ENCODE assay signal across 9 cellular contexts in genomic region chr11:77151804-77152513, GRCh38. TPM values are rescaled to one million over a fixed set of nuclear protein-coding genes. Genes with fewer than 3 reads are reported as not detected.
DNase-seq lines count a peak whose midpoint lies in the region; ATAC-seq and TF ChIP-seq lines count a peak whose summit lies in the region.
"Had no signal": no experiment of that assay in that cellular context is flagged by ENCODE, and none has a peak within 500 bp of the region (broad histone marks: within the 10 kb centered on the region; RNA-seq: fewer than 3 reads in every experiment).

No MANE protein-coding gene starts in this region.

- no peaks in the 10 kb centered on the region for H3K27me3 Mint-ChIP-seq in effector memory CD8-positive, alpha-beta T cell
- peaks cover 23 to 27% of the 10 kb centered on the region in 2 donors for H3K27me3 Mint-ChIP-seq in stimulated activated naive B cell treated with anti-CD40 and anti-IgM and Interleukin-4, amounts not matched to agents 10 μg/mL and 1 μg/mL and 100 μg/mL, for 72 hours
- H3K27me3 Mint-ChIP-seq in CD14-positive monocyte (ENCODE audit: low read depth in 3 of 3): peaks cover 14 to 48% (median 19%) of the 10 kb centered on the region in 3 donors

- TF ChIP-seq CTCF in CD14-positive monocyte (IDR thresholded peaks at IDR 0.05): no peak

- no peak for DNase-seq in activated CD4-positive, CD25-positive, alpha-beta regulatory T cell (lab: John Stamatoyannopoulos, UW)
- peak; percentile 75 to 78 for DNase-seq in activated CD4-positive, alpha-beta T cell treated with anti-CD3 and anti-CD28 coated beads, Interleukin-2, amount 50 U/mL, for 48 hours
- DNase-seq in effector memory CD8-positive, alpha-beta T cell: peak; percentile 41 to 47 (median 42)
- DNase-seq in stimulated activated naive B cell treated with anti-CD40 and anti-IgM and Interleukin-4, amounts not matched to agents 10 μg/mL and 1 μg/mL and 100 μg/mL, for 72 hours: peak; percentile 63
- DNase-seq in HK-2 (ENCODE audit: unreplicated experiment) (no peak), CD14-positive monocyte (ENCODE audit: low spot score) (no peak)

- H3K4me1 Mint-ChIP-seq in effector memory CD8-positive, alpha-beta T cell (ENCODE audit: low read depth in 2 of 2): peaks cover 35 to 55% of the 10 kb centered on the region in 2 donors
- peaks cover 33 to 52% of the 10 kb centered on the region in 2 donors for H3K4me1 Mint-ChIP-seq in stimulated activated naive B cell treated with anti-CD40 and anti-IgM and Interleukin-4, amounts not matched to agents 10 μg/mL and 1 μg/mL and 100 μg/mL, for 72 hours
- peaks cover 23% of the 10 kb centered on the region for H3K4me1 Mint-ChIP-seq in CD14-positive monocyte

- intact Hi-C loops in CD14-positive monocyte (cut with micrococcal nuclease): no loop called here

- ATAC-seq in activated CD4-positive, CD25-positive, alpha-beta regulatory T cell treated with anti-CD3 and anti-CD28 coated beads, Interleukin-2, amount 50 U/mL, for 24 hours: peak; percentile 10 to 52
- peak; percentile 68 for ATAC-seq in effector memory CD8-positive, alpha-beta T cell (replicated peaks)
- ATAC-seq in stimulated activated naive B cell treated with anti-CD40 and anti-IgM and Interleukin-4, amounts not matched to agents 10 μg/mL and 1 μg/mL and 100 μg/mL, for 72 hours (replicated peaks): peak; percentile 68 to 76
- no peak for ATAC-seq in GM21576 (IDR thresholded peaks at IDR 0.05; ENCODE audit: unreplicated experiment)
- ATAC-seq: right lobe of liver had no signal

- H3K27ac Mint-ChIP-seq in effector memory CD8-positive, alpha-beta T cell: peak overlapping the region; percentile 85 to 87
- H3K27ac Mint-ChIP-seq in stimulated activated naive B cell treated with anti-CD40 and anti-IgM and Interleukin-4, amounts not matched to agents 10 μg/mL and 1 μg/mL and 100 μg/mL, for 72 hours: peak overlapping the region; percentile 86
- H3K27ac Mint-ChIP-seq in CD14-positive monocyte: no peak overlapping the region

- no peaks in the 10 kb centered on the region for H3K9me3 Mint-ChIP-seq in effector memory CD8-positive, alpha-beta T cell
- no peaks in the 10 kb centered on the region for H3K9me3 Mint-ChIP-seq in stimulated activated naive B cell treated with anti-CD40 and anti-IgM and Interleukin-4, amounts not matched to agents 10 μg/mL and 1 μg/mL and 100 μg/mL, for 72 hours
- H3K9me3 Mint-ChIP-seq in CD14-positive monocyte: peaks cover 0 to 3% (median 0%) of the 10 kb centered on the region in 7 donors

- H3K36me3 Mint-ChIP-seq in effector memory CD8-positive, alpha-beta T cell (ENCODE audit: insufficient read depth): peaks cover 17% of the 10 kb centered on the region
- H3K36me3 Mint-ChIP-seq in stimulated activated naive B cell treated with anti-CD40 and anti-IgM and Interleukin-4, amounts not matched to agents 10 μg/mL and 1 μg/mL and 100 μg/mL, for 72 hours: peaks cover 0 to 1% of the 10 kb centered on the region in 2 donors
- H3K36me3 Mint-ChIP-seq in CD14-positive monocyte: peaks cover 0 to 1% of the 10 kb centered on the region in 2 donors

- peak overlapping the region; percentile 60 to 75 for H3K4me3 Mint-ChIP-seq in effector memory CD8-positive, alpha-beta T cell
- peak overlapping the region in 1 of 2 donors; percentile 60 for H3K4me3 Mint-ChIP-seq in stimulated activated naive B cell treated with anti-CD40 and anti-IgM and Interleukin-4, amounts not matched to agents 10 μg/mL and 1 μg/mL and 100 μg/mL, for 72 hours
- no peak overlapping the region for H3K4me3 Mint-ChIP-seq in CD14-positive monocyte

RNA-seq across cellular contexts. Expression of gene MYO7A, which starts 23.9 kb away (rescaled TPM):
- 1 to 10 TPM; 3.5 to 3.6 TPM for polyA plus RNA-seq in CD14-positive monocyte

RNA-seq across cellular contexts. Expression of gene OMP, which starts 49.3 kb away (rescaled TPM):
- polyA plus RNA-seq in CD14-positive monocyte: not detected

Comparison
In these comparisons a context has a peak if more than half of its experiments do, and no peak if none do; other contexts are left out.
1. DNase-seq: peak in activated CD4-positive, alpha-beta T cell treated with anti-CD3 and anti-CD28 coated beads, Interleukin-2, amount 50 U/mL, for 48 hours (2 of 2), effector memory CD8-positive, alpha-beta T cell (3 of 3) and stimulated activated naive B cell treated with anti-CD40 and anti-IgM and Interleukin-4, amounts not matched to agents 10 μg/mL and 1 μg/mL and 100 μg/mL, for 72 hours (single experiment); none in activated CD4-positive, CD25-positive, alpha-beta regulatory T cell (0 of 4), HK-2 (single experiment) and CD14-positive monocyte (single experiment).
2. H3K27ac Mint-ChIP-seq: peak in effector memory CD8-positive, alpha-beta T cell (2 of 2) and stimulated activated naive B cell treated with anti-CD40 and anti-IgM and Interleukin-4, amounts not matched to agents 10 μg/mL and 1 μg/mL and 100 μg/mL, for 72 hours (single experiment); none in CD14-positive monocyte (0 of 7).
3. H3K4me3 Mint-ChIP-seq: peak in effector memory CD8-positive, alpha-beta T cell (2 of 2); none in CD14-positive monocyte (0 of 2).